22 cellular contexts compared by ENCODE assay signal in genomic region chr3:181622365-181622764, GRCh38.
DNase-seq lines count a peak whose midpoint lies in the region; ATAC-seq and TF ChIP-seq lines count a peak whose summit lies in the region.
"Had no signal": no experiment of that assay in that cellular context is flagged by ENCODE, and none has a peak within 500 bp of the region (broad histone marks: within the 10 kb centered on the region; RNA-seq: fewer than 3 reads in every experiment).

No MANE protein-coding gene starts in this region.

- no peaks in the 10 kb centered on the region for H3K79me2 ChIP-seq in mammary epithelial cell (ENCODE audit: insufficient read depth, low read length)

- in situ Hi-C loops in mammary epithelial cell (cut with MboI; ENCODE audit: low sequenced_read_pairs in 2 of 2), result no loop called here

- H3K27me3 ChIP-seq in mammary epithelial cell (ENCODE audit: insufficient read depth, low read length), result no peaks in the 10 kb centered on the region
- H3K27me3 ChIP-seq: BLaER1, upper lobe of right lung had no signal

- no peaks in the 10 kb centered on the region for H3K36me3 ChIP-seq in mammary epithelial cell (ENCODE audit: insufficient read depth, low read length)
- H3K36me3 ChIP-seq: BLaER1, prostate gland, upper lobe of right lung, WERI-Rb-1 had no signal

- H3K9me3 Mint-ChIP-seq in stimulated activated naive B cell treated with anti-CD40 and anti-IgM and Interleukin-4, amounts not matched to agents 10 μg/mL and 1 μg/mL and 100 μg/mL, for 72 hours, result no peaks in the 10 kb centered on the region
- H3K9me3 Mint-ChIP-seq: activated T-helper 1 cell treated with anti-CD3 and anti-CD28 coated beads, Interleukin-12 subunit alpha, Interleukin-12 subunit beta, Interleukin-2, Interleukin-4 antibody, amounts not matched to agents 30 ng/mL and 10 ng/mL and 1 ng/mL, durations not matched to agents 14 hours and 24 hours and 36 hours; T-cell had no signal

- H3K9ac ChIP-seq in mammary epithelial cell (ENCODE audit: insufficient read depth, low read length), result peak overlapping the region; percentile 12
- H3K9ac ChIP-seq: BLaER1 had no signal

- intact Hi-C loops in mammary epithelial cell (cut with micrococcal nuclease), result loop anchor here (5.0 kb wide), 1 partner anchor 80 kb away; no protein-coding TSS in a partner anchor

- peak overlapping the region; percentile 76 for H2AFZ ChIP-seq in mammary epithelial cell (ENCODE audit: low read depth, low read length)

- H4K20me1 ChIP-seq in mammary epithelial cell (ENCODE audit: insufficient read depth, low read length), result no peaks in the 10 kb centered on the region
- H4K20me1 ChIP-seq: BLaER1 had no signal

- no peaks in the 10 kb centered on the region for H3K9me3 ChIP-seq in mammary epithelial cell (replicated peaks; ENCODE audit: insufficient read depth, low read length)
- H3K9me3 ChIP-seq: BLaER1, prostate gland, upper lobe of right lung had no signal

- DNase-seq in NCI-H2227 treated with DMSO at 0.1 percent for 48 hours (lab: John Stamatoyannopoulos, UW) (peak; percentile 15), NCI-H2227 (lab: John Stamatoyannopoulos, UW; ENCODE audit: unreplicated experiment) (no peak), mammary epithelial cell (peak; percentile 77), iris pigment epithelial cell (ENCODE audit: low read depth) (peak; percentile 53), amygdala (lab: John Stamatoyannopoulos, UW) (no peak), HuH-7.5 (ENCODE audit: low spot score) (no peak)
- no peak for DNase-seq in stimulated activated naive B cell treated with anti-CD40 and anti-IgM and Interleukin-4, amounts not matched to agents 10 μg/mL and 1 μg/mL and 100 μg/mL, for 72 hours
- DNase-seq: glutamatergic neuron; H7; Karpas-422; naive thymus-derived CD4-positive, alpha-beta T cell; NCI-H146; stimulated activated naive CD4-positive, alpha-beta T cell; T-cell; upper lobe of right lung; WERI-Rb-1 had no signal

- peak overlapping the region; percentile 77 for H3K27ac ChIP-seq in mammary epithelial cell (ENCODE audit: insufficient read depth, low read depth, low read length)
- peak overlapping the region; percentile 22 for H3K27ac ChIP-seq in temporal lobe (ENCODE audit: low read depth, low read length)
- H3K27ac ChIP-seq: 22Rv1, BLaER1, prostate gland, upper lobe of right lung, WERI-Rb-1 had no signal

- CTCF ChIA-PET in mammary epithelial cell (lab: Charles Lee; ENCODE audit: low non-redundant PET), result no interaction called here

- no peak for TF ChIP-seq CTCF in mammary epithelial cell (conservative IDR thresholded peaks at IDR 0.05 in 1 of 2, IDR thresholded peaks at IDR 0.05 in 1 of 2; ENCODE audit: extremely low read depth in 1 of 2, insufficient read depth in 1 of 2, low read depth in 1 of 2, low read length in 2 of 2)

- no peaks in the 10 kb centered on the region for H3K27me3 Mint-ChIP-seq in stimulated activated naive B cell treated with anti-CD40 and anti-IgM and Interleukin-4, amounts not matched to agents 10 μg/mL and 1 μg/mL and 100 μg/mL, for 72 hours
- H3K27me3 Mint-ChIP-seq: T-cell had no signal

- dilution Hi-C loops in mammary epithelial cell (cut with HindIII; ENCODE audit: low sequenced_read_pairs), result no loop called here

- H3K4me3 Mint-ChIP-seq in stimulated activated naive B cell treated with anti-CD40 and anti-IgM and Interleukin-4, amounts not matched to agents 10 μg/mL and 1 μg/mL and 100 μg/mL, for 72 hours, result no peak overlapping the region
- H3K4me3 Mint-ChIP-seq: activated T-helper 1 cell treated with anti-CD3 and anti-CD28 coated beads, Interleukin-12 subunit alpha, Interleukin-12 subunit beta, Interleukin-2, Interleukin-4 antibody, amounts not matched to agents 30 ng/mL and 10 ng/mL and 1 ng/mL, durations not matched to agents 14 hours and 24 hours and 36 hours; naive thymus-derived CD4-positive, alpha-beta T cell; T-cell had no signal

- no peak overlapping the region for H3K4me3 ChIP-seq in mammary epithelial cell (replicated peaks in 1 of 3; ENCODE audit: insufficient read depth in 1 of 3, low read depth in 2 of 3, low read length in 3 of 3)
- H3K4me3 ChIP-seq: BLaER1, lung, prostate gland, upper lobe of right lung had no signal

- no peak overlapping the region for H3K27ac Mint-ChIP-seq in stimulated activated naive B cell treated with anti-CD40 and anti-IgM and Interleukin-4, amounts not matched to agents 10 μg/mL and 1 μg/mL and 100 μg/mL, for 72 hours
- H3K27ac Mint-ChIP-seq: activated T-helper 1 cell treated with anti-CD3 and anti-CD28 coated beads, Interleukin-12 subunit alpha, Interleukin-12 subunit beta, Interleukin-2, Interleukin-4 antibody, amounts not matched to agents 30 ng/mL and 10 ng/mL and 1 ng/mL, durations not matched to agents 14 hours and 24 hours and 36 hours; naive thymus-derived CD4-positive, alpha-beta T cell; T-cell had no signal

- WGBS in mammary epithelial cell (ENCODE audit: low coverage, missing lambda C conversion rate), result 19% methylated on average over 6 of the region's 6 CpGs

- H3K36me3 Mint-ChIP-seq in stimulated activated naive B cell treated with anti-CD40 and anti-IgM and Interleukin-4, amounts not matched to agents 10 μg/mL and 1 μg/mL and 100 μg/mL, for 72 hours, result no peaks in the 10 kb centered on the region
- H3K36me3 Mint-ChIP-seq: naive thymus-derived CD4-positive, alpha-beta T cell; T-cell had no signal

- H3K4me1 ChIP-seq in mammary epithelial cell (ENCODE audit: insufficient read depth, low read length), result peaks cover 32% of the 10 kb centered on the region
- H3K4me1 ChIP-seq: prostate gland, upper lobe of right lung had no signal

- H3K4me1 Mint-ChIP-seq in stimulated activated naive B cell treated with anti-CD40 and anti-IgM and Interleukin-4, amounts not matched to agents 10 μg/mL and 1 μg/mL and 100 μg/mL, for 72 hours, result no peaks in the 10 kb centered on the region
- H3K4me1 Mint-ChIP-seq: naive thymus-derived CD4-positive, alpha-beta T cell; T-cell had no signal

- peak overlapping the region; percentile 58 for H3K4me2 ChIP-seq in mammary epithelial cell (ENCODE audit: insufficient read depth, low read depth, low read length)
- H3K4me2 ChIP-seq: BLaER1 had no signal

- no TSS peak for BruUV-seq in mammary epithelial cell (replicated peaks; lab: Mats Ljungman, UMichigan)

- ATAC-seq in stimulated activated naive B cell treated with anti-CD40 and anti-IgM and Interleukin-4, amounts not matched to agents 10 μg/mL and 1 μg/mL and 100 μg/mL, for 72 hours (replicated peaks), result no peak
- ATAC-seq: naive thymus-derived CD4-positive, alpha-beta T cell; T-cell; upper lobe of right lung had no signal

Comparison
In these comparisons a context has a peak if more than half of its experiments do, and no peak if none do; other contexts are left out.
1. DNase-seq: peak in NCI-H2227 treated with DMSO at 0.1 percent for 48 hours (single experiment), mammary epithelial cell (single experiment) and iris pigment epithelial cell (single experiment); none in NCI-H2227 (single experiment), stimulated activated naive B cell treated with anti-CD40 and anti-IgM and Interleukin-4, amounts not matched to agents 10 μg/mL and 1 μg/mL and 100 μg/mL, for 72 hours (single experiment), amygdala (0 of 56) and HuH-7.5 (single experiment).